8 cellular contexts compared by ENCODE assay signal in the genomic region with DNA sequence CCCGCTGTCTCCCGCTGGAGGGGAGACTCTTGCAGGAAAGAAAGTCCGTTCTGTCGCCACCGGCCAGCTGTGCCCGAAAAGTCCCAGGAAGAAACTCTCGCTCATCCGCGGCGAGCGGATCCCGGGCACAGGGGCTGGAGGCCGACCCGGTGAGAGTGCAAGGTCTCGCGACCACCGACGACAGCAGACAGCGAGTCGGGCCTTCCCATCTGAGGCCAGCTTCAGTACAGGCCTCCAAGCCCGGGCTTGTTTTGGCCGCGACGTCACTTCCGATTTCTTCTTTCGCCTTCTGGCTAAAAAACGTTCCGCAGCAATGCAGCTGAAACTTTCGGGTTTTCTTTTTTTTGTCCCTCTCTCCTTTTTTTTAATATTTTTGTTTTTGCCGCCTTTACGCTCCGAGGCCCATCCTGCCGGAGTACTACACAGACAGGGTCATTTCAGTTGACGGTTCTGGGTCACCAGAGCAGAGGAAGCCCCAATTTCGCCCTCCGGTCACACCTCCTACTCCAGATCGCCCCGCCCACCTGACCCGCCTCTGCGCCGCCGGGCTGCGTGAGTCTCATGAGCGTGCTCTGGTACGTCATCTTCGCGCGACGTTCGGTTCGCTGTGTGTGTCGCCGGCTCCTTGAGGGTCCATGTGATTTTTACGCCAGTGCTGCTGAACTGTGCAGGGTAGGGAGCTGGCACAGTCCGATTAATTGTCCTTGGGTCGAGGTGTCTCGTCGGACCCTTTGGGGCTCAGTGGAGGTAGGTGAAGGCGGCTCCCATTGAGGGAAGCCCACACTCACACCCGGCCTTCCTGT. TPM values are rescaled to one million over a fixed set of nuclear protein-coding genes. Genes with fewer than 3 reads are reported as not detected.
DNase-seq lines count a peak whose midpoint lies in the region; ATAC-seq lines count a peak whose summit lies in the region.

A gene with protein sequence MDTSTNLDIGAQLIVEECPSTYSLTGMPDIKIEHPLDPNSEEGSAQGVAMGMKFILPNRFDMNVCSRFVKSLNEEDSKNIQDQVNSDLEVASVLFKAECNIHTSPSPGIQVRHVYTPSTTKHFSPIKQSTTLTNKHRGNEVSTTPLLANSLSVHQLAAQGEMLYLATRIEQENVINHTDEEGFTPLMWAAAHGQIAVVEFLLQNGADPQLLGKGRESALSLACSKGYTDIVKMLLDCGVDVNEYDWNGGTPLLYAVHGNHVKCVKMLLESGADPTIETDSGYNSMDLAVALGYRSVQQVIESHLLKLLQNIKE (minus strand): TSS at position 474 of the 803 bp plus-strand sequence. CDS start 2,758 bp downstream, outside the sequence.
A gene with protein sequence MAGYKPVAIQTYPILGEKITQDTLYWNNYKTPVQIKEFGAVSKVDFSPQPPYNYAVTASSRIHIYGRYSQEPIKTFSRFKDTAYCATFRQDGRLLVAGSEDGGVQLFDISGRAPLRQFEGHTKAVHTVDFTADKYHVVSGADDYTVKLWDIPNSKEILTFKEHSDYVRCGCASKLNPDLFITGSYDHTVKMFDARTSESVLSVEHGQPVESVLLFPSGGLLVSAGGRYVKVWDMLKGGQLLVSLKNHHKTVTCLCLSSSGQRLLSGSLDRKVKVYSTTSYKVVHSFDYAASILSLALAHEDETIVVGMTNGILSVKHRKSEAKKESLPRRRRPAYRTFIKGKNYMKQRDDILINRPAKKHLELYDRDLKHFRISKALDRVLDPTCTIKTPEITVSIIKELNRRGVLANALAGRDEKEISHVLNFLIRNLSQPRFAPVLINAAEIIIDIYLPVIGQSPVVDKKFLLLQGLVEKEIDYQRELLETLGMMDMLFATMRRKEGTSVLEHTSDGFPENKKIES (plus strand): TSS at position 578 of the 803 bp plus-strand sequence. CDS start 1,602 bp downstream, outside the sequence.

- DNase-seq in COLO668 (lab: John Stamatoyannopoulos, UW; ENCODE audit: unreplicated experiment) (peak; percentile 97), HT1080 (ENCODE audit: low read depth) (peak; percentile 94), NOMO-1 treated with DMSO at 0.1 percent for 48 hours (lab: John Stamatoyannopoulos, UW; ENCODE audit: unreplicated experiment) (peak; percentile 96), lung microvascular endothelial cell (ENCODE audit: low read depth in 2 of 2) (peak; percentile 99)
- peak; percentile 97 to 99 for DNase-seq in activated CD8-positive, alpha-beta memory T cell treated with anti-CD3 and anti-CD28 coated beads for 4 hours (ENCODE audit: low read depth in 2 of 2)
- peak; percentile 94 to 98 (median 95) for DNase-seq in effector memory CD4-positive, alpha-beta T cell
- peak; percentile 96 to 100 (median 99) for DNase-seq in stimulated activated CD4-positive, alpha-beta T cell treated with anti-CD3 and anti-CD28 coated beads, TNF-alpha, amount 100 ng/mL, for 48 hours (ENCODE audit: low read depth in 3 of 3)

- H3K9me3 ChIP-seq in effector memory CD4-positive, alpha-beta T cell (ENCODE audit: control insufficient read depth, low read length), result no peaks in the 10 kb centered on the region

- peaks cover 16% of the 10 kb centered on the region for H3K36me3 ChIP-seq in effector memory CD4-positive, alpha-beta T cell (ENCODE audit: control insufficient read depth, insufficient read depth, low read length)

- H3K27me3 ChIP-seq in effector memory CD4-positive, alpha-beta T cell (replicated peaks; ENCODE audit: control insufficient read depth, insufficient read depth, low read length, poor library complexity, severe bottlenecking), result no peaks in the 10 kb centered on the region

- H3K27ac ChIP-seq in effector memory CD4-positive, alpha-beta T cell (ENCODE audit: insufficient read depth, low read length, poor library complexity, severe bottlenecking), result peak within 1 kb of the TSS; percentile 93

- ATAC-seq in GM21360 (IDR thresholded peaks at IDR 0.05; ENCODE audit: unreplicated experiment), result peak; percentile 91

- H3K4me3 ChIP-seq in effector memory CD4-positive, alpha-beta T cell (ENCODE audit: insufficient read depth, low read depth, low read length, poor library complexity, severe bottlenecking), result peak within 1 kb of the TSS; percentile 69

- peaks cover 13% of the 10 kb centered on the region for H3K4me1 ChIP-seq in effector memory CD4-positive, alpha-beta T cell (ENCODE audit: control insufficient read depth, insufficient read depth, low read length, poor library complexity, severe bottlenecking)

RNA-seq across cellular contexts. Expression of the first gene that starts in this region (rescaled TPM):
- 11.7 and 16.0 TPM in 2 replicates for total RNA-seq in HT1080 (2014; rRNA removed; shearing (Covaris generic))
- 16.6 and 18.5 TPM in 2 replicates for polyA plus RNA-seq in HT1080 (2015; cell fraction: cytosol; rRNA removed)
- polyA plus RNA-seq in HT1080 (2015; cell fraction: nucleus; rRNA removed), result 66.0 and 76.0 TPM in 2 replicates
- total RNA-seq in lung microvascular endothelial cell, result 11.3 TPM in 2 replicates

RNA-seq across cellular contexts. Expression of the second gene that starts in this region (rescaled TPM):
- total RNA-seq in HT1080 (2014; rRNA removed; shearing (Covaris generic)), result 24.5 and 25.0 TPM in 2 replicates
- polyA plus RNA-seq in HT1080 (2015; cell fraction: cytosol; rRNA removed), result 13.0 and 14.9 TPM in 2 replicates
- 47.9 and 51.6 TPM in 2 replicates for polyA plus RNA-seq in HT1080 (2015; cell fraction: nucleus; rRNA removed)
- 10.2 and 14.1 TPM in 2 replicates for total RNA-seq in lung microvascular endothelial cell

Comparison
In these comparisons a context has a peak if more than half of its experiments do, and no peak if none do; other contexts are left out.
1. Peak in every context shown above with its lines: DNase-seq, ATAC-seq, H3K4me3 ChIP-seq and H3K27ac ChIP-seq.